Comparison of ENCODE assay signal across 15 cellular contexts in genomic region chr11:8382436-8383053, GRCh38.
DNase-seq lines count a peak whose midpoint lies in the region; ATAC-seq and TF ChIP-seq lines count a peak whose summit lies in the region.
"Had no signal": no experiment of that assay in that cellular context is flagged by ENCODE, and none has a peak within 500 bp of the region (broad histone marks: within the 10 kb centered on the region; RNA-seq: fewer than 3 reads in every experiment).

No MANE protein-coding gene starts in this region.

- ATAC-seq in PC-3 (peak; percentile 42; the same call in 1 of the 2 replicates), HG02970 (IDR thresholded peaks at IDR 0.05; ENCODE audit: low FRiP score, unreplicated experiment) (no peak), HG03342 (IDR thresholded peaks at IDR 0.05; ENCODE audit: unreplicated experiment) (no peak)
- ATAC-seq: naive thymus-derived CD8-positive, alpha-beta T cell had no signal

- no peak overlapping the region for H3K4me3 ChIP-seq in PC-3 (ENCODE audit: low read length)
- H3K4me3 ChIP-seq in mesodermal cell (ENCODE audit: extremely low read depth, insufficient read depth, low read length, poor library complexity, severe bottlenecking): no peak overlapping the region
- H3K4me3 ChIP-seq: BLaER1 treated with 17β-estradiol and CSF1 and Interleukin-3, amounts not matched to agents 10 nM and 100 nM; skin epidermis had no signal

- no peak overlapping the region for H2AFZ ChIP-seq in PC-3 (ENCODE audit: low read length)

- H3K36me3 ChIP-seq in PC-3 (ENCODE audit: low read depth, low read length) (no peaks in the 10 kb centered on the region), mesodermal cell (ENCODE audit: control insufficient read depth, insufficient read depth, low read length) (no peaks in the 10 kb centered on the region)
- H3K36me3 ChIP-seq: BLaER1 treated with 17β-estradiol and CSF1 and Interleukin-3, amounts not matched to agents 10 nM and 100 nM had no signal

- no peaks in the 10 kb centered on the region for H3K79me2 ChIP-seq in PC-3 (ENCODE audit: low read length)

- H3K9ac ChIP-seq in PC-3 (ENCODE audit: low read length): no peak overlapping the region
- H3K9ac ChIP-seq: BLaER1 treated with 17β-estradiol and CSF1 and Interleukin-3, amounts not matched to agents 10 nM and 100 nM had no signal

- H3K9me3 ChIP-seq in PC-3 (ENCODE audit: low read length): no peaks in the 10 kb centered on the region
- H3K9me3 ChIP-seq in mesodermal cell (ENCODE audit: control insufficient read depth, low read length): no peaks in the 10 kb centered on the region
- H3K9me3 ChIP-seq: BLaER1 treated with 17β-estradiol and CSF1 and Interleukin-3, amounts not matched to agents 10 nM and 100 nM had no signal

- POLR2A ChIA-PET in PC-3 (lab: Charles Lee; ENCODE audit: unreplicated experiment): no interaction called here

- 88% methylated on average over 6 to 7 of the region's 9 CpGs for WGBS in mesodermal cell (ENCODE audit: insufficient coverage in 2 of 2), 2 experiments

- no peaks in the 10 kb centered on the region for H3F3A ChIP-seq in PC-3 (ENCODE audit: low read length, unreplicated experiment)

- H3K4me1 ChIP-seq in PC-3 (ENCODE audit: insufficient read depth, low read length) (no peaks in the 10 kb centered on the region), mesodermal cell (ENCODE audit: control insufficient read depth, insufficient read depth, low read length, poor library complexity, severe bottlenecking) (peaks cover 11% of the 10 kb centered on the region)
- H3K4me1 ChIP-seq: BLaER1 treated with 17β-estradiol and CSF1 and Interleukin-3, amounts not matched to agents 10 nM and 100 nM had no signal

- TF ChIP-seq CTCF in PC-3 (conservative IDR thresholded peaks at IDR 0.05; ENCODE audit: low read depth, low read length): no peak

- BruUV-seq in PC-3 (replicated peaks; lab: Mats Ljungman, UMichigan): no TSS peak

- no peak overlapping the region for H3K4me2 ChIP-seq in PC-3 (ENCODE audit: low read length)
- H3K4me2 ChIP-seq: BLaER1 treated with 17β-estradiol and CSF1 and Interleukin-3, amounts not matched to agents 10 nM and 100 nM had no signal

- intact Hi-C loops in PC-3 (cut with micrococcal nuclease): no loop called here

- peak; percentile 42 for DNase-seq in EH (ENCODE audit: low read depth)
- peak; percentile 24 for DNase-seq in PC-3
- DNase-seq in ecto neural progenitor cell (ENCODE audit: low spot score): peak; percentile 48
- no peak for DNase-seq in AML-193 (lab: John Stamatoyannopoulos, UW)
- DNase-seq in NCI-H510A (lab: John Stamatoyannopoulos, UW): no peak
- DNase-seq: amygdala; GF-D8; immature natural killer cell; naive thymus-derived CD8-positive, alpha-beta T cell; NCI-H1694 treated with DMSO at 0.1 percent for 48 hours had no signal

- H3K27ac ChIP-seq in PC-3 (ENCODE audit: low read length) (no peak overlapping the region), mesodermal cell (ENCODE audit: low read depth, low read length, severe bottlenecking) (peak overlapping the region; percentile 67)
- H3K27ac ChIP-seq: BLaER1 treated with 17β-estradiol and CSF1 and Interleukin-3, amounts not matched to agents 10 nM and 100 nM; skin epidermis had no signal

- peaks cover 45% of the 10 kb centered on the region for H3K27me3 ChIP-seq in PC-3 (ENCODE audit: low read length)
- H3K27me3 ChIP-seq: BLaER1 treated with 17β-estradiol and CSF1 and Interleukin-3, amounts not matched to agents 10 nM and 100 nM had no signal

- CTCF ChIA-PET in PC-3 (lab: Charles Lee): no interaction called here

- H3K9me2 ChIP-seq in PC-3 (replicated peaks; ENCODE audit: low read length): no peaks in the 10 kb centered on the region

- H4K20me1 ChIP-seq in PC-3 (ENCODE audit: low read length): no peaks in the 10 kb centered on the region
- H4K20me1 ChIP-seq: BLaER1 treated with 17β-estradiol and CSF1 and Interleukin-3, amounts not matched to agents 10 nM and 100 nM had no signal

Comparison
In these comparisons a context has a peak if more than half of its experiments do, and no peak if none do; other contexts are left out.
1. DNase-seq: peak in EH (single experiment), PC-3 (single experiment) and ecto neural progenitor cell (single experiment); none in AML-193 (0 of 2) and NCI-H510A (single experiment).